8 cellular contexts compared by ENCODE assay signal in genomic region chr15:68730491-68731317, GRCh38.
DNase-seq lines count a peak whose midpoint lies in the region; ATAC-seq and TF ChIP-seq lines count a peak whose summit lies in the region.

No MANE protein-coding gene starts in this region.

- ATAC-seq in stimulated activated naive CD8-positive, alpha-beta T cell treated with anti-CD3 and anti-CD28 coated beads, Interleukin-15, amount 100 ng/mL, for 72 hours, result no peak
- no peak for ATAC-seq in stimulated activated naive CD8-positive, alpha-beta T cell treated with anti-CD3 and anti-CD28 coated beads, Interleukin-15, Interleukin-2, amounts not matched to agents 100 U/mL and 50 U/mL, for 24 hours

- H3K4me1 Mint-ChIP-seq in stimulated activated naive CD8-positive, alpha-beta T cell treated with anti-CD3 and anti-CD28 coated beads, Interleukin-15, amount 100 ng/mL, for 72 hours, result peaks cover 6% of the 10 kb centered on the region
- H3K4me1 Mint-ChIP-seq in brain (peaks cover 19% of the 10 kb centered on the region), immature natural killer cell (peaks cover 3 to 7% of the 10 kb centered on the region in 2 donors)

- TF ChIP-seq POLR2A in spleen (IDR thresholded peaks at IDR 0.05), result no peak

- H3K36me3 Mint-ChIP-seq in brain, result no peaks in the 10 kb centered on the region
- H3K36me3 Mint-ChIP-seq in immature natural killer cell, result no peaks in the 10 kb centered on the region

- H3K9me3 ChIP-seq in spleen, result no peaks in the 10 kb centered on the region

- no peak overlapping the region for H3K27ac ChIP-seq in spleen

- DNase-seq in stimulated activated naive CD8-positive, alpha-beta T cell treated with anti-CD3 and anti-CD28 coated beads, Interleukin-15, amount 100 ng/mL, for 72 hours, result peak; percentile 11 to 23
- DNase-seq in stimulated activated naive CD8-positive, alpha-beta T cell treated with anti-CD3 and anti-CD28 coated beads, Interleukin-15, Interleukin-2, amounts not matched to agents 100 U/mL and 50 U/mL, for 24 hours, result no peak
- DNase-seq in NCI-H446 treated with DMSO at 0.1 percent for 48 hours (lab: John Stamatoyannopoulos, UW) (peak; percentile 46), immature natural killer cell (peak; percentile 18 to 33 (median 31)), spleen (no peak), NCI-H2107 treated with DMSO at 0.1 percent for 48 hours (lab: John Stamatoyannopoulos, UW; ENCODE audit: unreplicated experiment) (no peak)
- no peak for DNase-seq in effector CD4-positive, alpha-beta T cell

- H3K27me3 ChIP-seq in spleen (replicated peaks in 1 of 7), result no peaks in the 10 kb centered on the region

- no peak overlapping the region for H3K4me3 ChIP-seq in spleen

- intact Hi-C loops in spleen (cut with DNase I; ENCODE audit: low total_unique reads), result loop anchor here (5.0 kb wide), 1 partner anchor 147 kb away; no protein-coding TSS in a partner anchor

- H3K4me3 Mint-ChIP-seq in stimulated activated naive CD8-positive, alpha-beta T cell treated with anti-CD3 and anti-CD28 coated beads, Interleukin-15, amount 100 ng/mL, for 72 hours, result no peak overlapping the region
- H3K4me3 Mint-ChIP-seq in brain (no peak overlapping the region), immature natural killer cell (no peak overlapping the region)

- no peak overlapping the region for H3K27ac Mint-ChIP-seq in stimulated activated naive CD8-positive, alpha-beta T cell treated with anti-CD3 and anti-CD28 coated beads, Interleukin-15, amount 100 ng/mL, for 72 hours
- peak overlapping the region in 4 of 5 experiments; percentile 59 to 85 (median 73) for H3K27ac Mint-ChIP-seq in brain
- H3K27ac Mint-ChIP-seq in immature natural killer cell, result no peak overlapping the region

- H3K4me1 ChIP-seq in spleen, result peaks cover 7 to 51% (median 30%) of the 10 kb centered on the region in 6 donors

- peak; percentile 71 to 75 for TF ChIP-seq CTCF in brain (conservative IDR thresholded peaks at IDR 0.05)
- TF ChIP-seq CTCF in spleen (IDR thresholded peaks at IDR 0.05 in 8 of 11, conservative IDR thresholded peaks at IDR 0.05 in 3 of 11), result peak; percentile 11 to 69 (median 45)

- WGBS in spleen, 5 donors, result 45 to 65% (median 62%) methylated on average over 12 to 13 of the region's 13 CpGs

- no peaks in the 10 kb centered on the region for H3K9me3 Mint-ChIP-seq in stimulated activated naive CD8-positive, alpha-beta T cell treated with anti-CD3 and anti-CD28 coated beads, Interleukin-15, amount 100 ng/mL, for 72 hours
- no peaks in the 10 kb centered on the region for H3K9me3 Mint-ChIP-seq in brain
- H3K9me3 Mint-ChIP-seq in immature natural killer cell, result no peaks in the 10 kb centered on the region

- no peaks in the 10 kb centered on the region for H3K27me3 Mint-ChIP-seq in stimulated activated naive CD8-positive, alpha-beta T cell treated with anti-CD3 and anti-CD28 coated beads, Interleukin-15, amount 100 ng/mL, for 72 hours
- H3K27me3 Mint-ChIP-seq in brain (peaks cover 4% of the 10 kb centered on the region), immature natural killer cell (ENCODE audit: low read depth in 3 of 3) (no peaks in the 10 kb centered on the region)

- H3K36me3 ChIP-seq in spleen, result no peaks in the 10 kb centered on the region

Comparison
In these comparisons a context has a peak if more than half of its experiments do, and no peak if none do; other contexts are left out.
1. DNase-seq: peak in stimulated activated naive CD8-positive, alpha-beta T cell treated with anti-CD3 and anti-CD28 coated beads, Interleukin-15, amount 100 ng/mL, for 72 hours (2 of 2), NCI-H446 treated with DMSO at 0.1 percent for 48 hours (single experiment) and immature natural killer cell (3 of 3); none in stimulated activated naive CD8-positive, alpha-beta T cell treated with anti-CD3 and anti-CD28 coated beads, Interleukin-15, Interleukin-2, amounts not matched to agents 100 U/mL and 50 U/mL, for 24 hours (single experiment), spleen (single experiment), effector CD4-positive, alpha-beta T cell (single experiment) and NCI-H2107 treated with DMSO at 0.1 percent for 48 hours (single experiment).
2. H3K27ac Mint-ChIP-seq: peak in brain (4 of 5); none in stimulated activated naive CD8-positive, alpha-beta T cell treated with anti-CD3 and anti-CD28 coated beads, Interleukin-15, amount 100 ng/mL, for 72 hours (0 of 2) and immature natural killer cell (0 of 6).